ENCODE assay signal across 1 cellular context in the genomic region with DNA sequence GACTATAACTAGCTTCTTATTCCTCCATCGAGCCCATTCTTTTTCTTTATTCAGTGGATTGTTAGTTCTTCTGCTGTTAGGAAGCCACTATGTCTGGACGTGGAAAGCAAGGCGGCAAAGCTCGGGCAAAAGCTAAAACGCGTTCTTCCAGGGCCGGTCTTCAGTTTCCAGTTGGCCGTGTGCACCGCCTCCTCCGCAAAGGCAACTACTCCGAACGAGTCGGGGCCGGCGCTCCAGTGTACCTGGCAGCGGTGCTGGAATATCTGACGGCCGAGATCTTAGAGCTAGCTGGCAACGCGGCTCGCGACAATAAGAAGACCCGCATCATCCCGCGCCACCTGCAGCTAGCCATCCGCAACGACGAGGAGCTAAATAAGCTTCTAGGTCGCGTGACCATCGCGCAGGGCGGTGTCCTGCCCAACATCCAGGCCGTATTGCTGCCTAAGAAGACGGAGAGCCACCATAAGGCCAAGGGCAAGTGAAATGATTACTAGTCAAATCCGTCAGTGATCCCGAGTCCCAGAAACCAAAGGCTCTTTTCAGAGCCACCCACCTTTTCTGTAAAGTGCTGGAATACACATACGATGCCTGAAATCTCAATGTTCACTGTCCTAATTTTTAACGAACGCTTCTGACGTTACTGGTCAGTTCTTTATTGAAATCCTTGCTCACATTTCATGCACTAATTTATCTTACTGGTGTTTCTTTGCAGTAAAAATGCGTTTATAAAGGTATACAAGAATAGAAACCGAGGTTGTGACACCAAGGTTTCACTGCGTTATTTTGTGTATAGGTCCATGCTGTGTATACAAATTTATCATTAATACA.
A peak's percentile ranks its signal among the peaks of the same experiment; 100 is the strongest.
TF ChIP-seq lines count a peak whose summit lies in the region.

No MANE protein-coding gene starts in this region.

TF ChIP-seq in GM12878, 131 proteins besides CTCF, POLR2A, EP300 and RAD21 (continued from another document and continues in another):
- TF ChIP-seq, protein P1, sequence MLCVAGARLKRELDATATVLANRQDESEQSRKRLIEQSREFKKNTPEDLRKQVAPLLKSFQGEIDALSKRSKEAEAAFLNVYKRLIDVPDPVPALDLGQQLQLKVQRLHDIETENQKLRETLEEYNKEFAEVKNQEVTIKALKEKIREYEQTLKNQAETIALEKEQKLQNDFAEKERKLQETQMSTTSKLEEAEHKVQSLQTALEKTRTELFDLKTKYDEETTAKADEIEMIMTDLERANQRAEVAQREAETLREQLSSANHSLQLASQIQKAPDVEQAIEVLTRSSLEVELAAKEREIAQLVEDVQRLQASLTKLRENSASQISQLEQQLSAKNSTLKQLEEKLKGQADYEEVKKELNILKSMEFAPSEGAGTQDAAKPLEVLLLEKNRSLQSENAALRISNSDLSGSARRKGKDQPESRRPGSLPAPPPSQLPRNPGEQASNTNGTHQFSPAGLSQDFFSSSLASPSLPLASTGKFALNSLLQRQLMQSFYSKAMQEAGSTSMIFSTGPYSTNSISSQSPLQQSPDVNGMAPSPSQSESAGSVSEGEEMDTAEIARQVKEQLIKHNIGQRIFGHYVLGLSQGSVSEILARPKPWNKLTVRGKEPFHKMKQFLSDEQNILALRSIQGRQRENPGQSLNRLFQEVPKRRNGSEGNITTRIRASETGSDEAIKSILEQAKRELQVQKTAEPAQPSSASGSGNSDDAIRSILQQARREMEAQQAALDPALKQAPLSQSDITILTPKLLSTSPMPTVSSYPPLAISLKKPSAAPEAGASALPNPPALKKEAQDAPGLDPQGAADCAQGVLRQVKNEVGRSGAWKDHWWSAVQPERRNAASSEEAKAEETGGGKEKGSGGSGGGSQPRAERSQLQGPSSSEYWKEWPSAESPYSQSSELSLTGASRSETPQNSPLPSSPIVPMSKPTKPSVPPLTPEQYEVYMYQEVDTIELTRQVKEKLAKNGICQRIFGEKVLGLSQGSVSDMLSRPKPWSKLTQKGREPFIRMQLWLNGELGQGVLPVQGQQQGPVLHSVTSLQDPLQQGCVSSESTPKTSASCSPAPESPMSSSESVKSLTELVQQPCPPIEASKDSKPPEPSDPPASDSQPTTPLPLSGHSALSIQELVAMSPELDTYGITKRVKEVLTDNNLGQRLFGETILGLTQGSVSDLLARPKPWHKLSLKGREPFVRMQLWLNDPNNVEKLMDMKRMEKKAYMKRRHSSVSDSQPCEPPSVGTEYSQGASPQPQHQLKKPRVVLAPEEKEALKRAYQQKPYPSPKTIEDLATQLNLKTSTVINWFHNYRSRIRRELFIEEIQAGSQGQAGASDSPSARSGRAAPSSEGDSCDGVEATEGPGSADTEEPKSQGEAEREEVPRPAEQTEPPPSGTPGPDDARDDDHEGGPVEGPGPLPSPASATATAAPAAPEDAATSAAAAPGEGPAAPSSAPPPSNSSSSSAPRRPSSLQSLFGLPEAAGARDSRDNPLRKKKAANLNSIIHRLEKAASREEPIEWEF (IDR thresholded peaks at IDR 0.05; ENCODE audit: insufficient replicate concordance, low read depth, low read length), result no peak
- no peak; the same call in 1 of the 2 replicates for TF ChIP-seq ZNF207 (IDR thresholded peaks at IDR 0.05; ENCODE audit: borderline replicate concordance)
- peak; percentile 35; the same call in 1 of the 2 replicates for TF ChIP-seq EED (IDR thresholded peaks at IDR 0.05; ENCODE audit: low read depth)
- no peak for TF ChIP-seq NFYA (IDR thresholded peaks at IDR 0.05; ENCODE audit: borderline replicate concordance, low read depth, low read length)
- TF ChIP-seq TCF3 (IDR thresholded peaks at IDR 0.05; ENCODE audit: borderline replicate concordance, insufficient read depth, low read depth, low read length), result peak; percentile 90
- peak; percentile 68 for TF ChIP-seq CREM (IDR thresholded peaks at IDR 0.05; ENCODE audit: low read depth)
- TF ChIP-seq, protein P2, sequence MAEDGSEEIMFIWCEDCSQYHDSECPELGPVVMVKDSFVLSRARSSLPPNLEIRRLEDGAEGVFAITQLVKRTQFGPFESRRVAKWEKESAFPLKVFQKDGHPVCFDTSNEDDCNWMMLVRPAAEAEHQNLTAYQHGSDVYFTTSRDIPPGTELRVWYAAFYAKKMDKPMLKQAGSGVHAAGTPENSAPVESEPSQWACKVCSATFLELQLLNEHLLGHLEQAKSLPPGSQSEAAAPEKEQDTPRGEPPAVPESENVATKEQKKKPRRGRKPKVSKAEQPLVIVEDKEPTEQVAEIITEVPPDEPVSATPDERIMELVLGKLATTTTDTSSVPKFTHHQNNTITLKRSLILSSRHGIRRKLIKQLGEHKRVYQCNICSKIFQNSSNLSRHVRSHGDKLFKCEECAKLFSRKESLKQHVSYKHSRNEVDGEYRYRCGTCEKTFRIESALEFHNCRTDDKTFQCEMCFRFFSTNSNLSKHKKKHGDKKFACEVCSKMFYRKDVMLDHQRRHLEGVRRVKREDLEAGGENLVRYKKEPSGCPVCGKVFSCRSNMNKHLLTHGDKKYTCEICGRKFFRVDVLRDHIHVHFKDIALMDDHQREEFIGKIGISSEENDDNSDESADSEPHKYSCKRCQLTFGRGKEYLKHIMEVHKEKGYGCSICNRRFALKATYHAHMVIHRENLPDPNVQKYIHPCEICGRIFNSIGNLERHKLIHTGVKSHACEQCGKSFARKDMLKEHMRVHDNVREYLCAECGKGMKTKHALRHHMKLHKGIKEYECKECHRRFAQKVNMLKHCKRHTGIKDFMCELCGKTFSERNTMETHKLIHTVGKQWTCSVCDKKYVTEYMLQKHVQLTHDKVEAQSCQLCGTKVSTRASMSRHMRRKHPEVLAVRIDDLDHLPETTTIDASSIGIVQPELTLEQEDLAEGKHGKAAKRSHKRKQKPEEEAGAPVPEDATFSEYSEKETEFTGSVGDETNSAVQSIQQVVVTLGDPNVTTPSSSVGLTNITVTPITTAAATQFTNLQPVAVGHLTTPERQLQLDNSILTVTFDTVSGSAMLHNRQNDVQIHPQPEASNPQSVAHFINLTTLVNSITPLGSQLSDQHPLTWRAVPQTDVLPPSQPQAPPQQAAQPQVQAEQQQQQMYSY (CRISPR knock-in tag; IDR thresholded peaks at IDR 0.05), result no peak
- TF ChIP-seq, protein P3, sequence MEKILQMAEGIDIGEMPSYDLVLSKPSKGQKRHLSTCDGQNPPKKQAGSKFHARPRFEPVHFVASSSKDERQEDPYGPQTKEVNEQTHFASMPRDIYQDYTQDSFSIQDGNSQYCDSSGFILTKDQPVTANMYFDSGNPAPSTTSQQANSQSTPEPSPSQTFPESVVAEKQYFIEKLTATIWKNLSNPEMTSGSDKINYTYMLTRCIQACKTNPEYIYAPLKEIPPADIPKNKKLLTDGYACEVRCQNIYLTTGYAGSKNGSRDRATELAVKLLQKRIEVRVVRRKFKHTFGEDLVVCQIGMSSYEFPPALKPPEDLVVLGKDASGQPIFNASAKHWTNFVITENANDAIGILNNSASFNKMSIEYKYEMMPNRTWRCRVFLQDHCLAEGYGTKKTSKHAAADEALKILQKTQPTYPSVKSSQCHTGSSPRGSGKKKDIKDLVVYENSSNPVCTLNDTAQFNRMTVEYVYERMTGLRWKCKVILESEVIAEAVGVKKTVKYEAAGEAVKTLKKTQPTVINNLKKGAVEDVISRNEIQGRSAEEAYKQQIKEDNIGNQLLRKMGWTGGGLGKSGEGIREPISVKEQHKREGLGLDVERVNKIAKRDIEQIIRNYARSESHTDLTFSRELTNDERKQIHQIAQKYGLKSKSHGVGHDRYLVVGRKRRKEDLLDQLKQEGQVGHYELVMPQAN (conservative IDR thresholded peaks at IDR 0.05), result peak; percentile 58; the same call in 1 of the 2 replicates
- TF ChIP-seq SIN3A (IDR thresholded peaks at IDR 0.05; ENCODE audit: low read depth, low read length), result peak; percentile 90
- no peak for TF ChIP-seq NR2F1 (conservative IDR thresholded peaks at IDR 0.05)
- TF ChIP-seq, protein P4, sequence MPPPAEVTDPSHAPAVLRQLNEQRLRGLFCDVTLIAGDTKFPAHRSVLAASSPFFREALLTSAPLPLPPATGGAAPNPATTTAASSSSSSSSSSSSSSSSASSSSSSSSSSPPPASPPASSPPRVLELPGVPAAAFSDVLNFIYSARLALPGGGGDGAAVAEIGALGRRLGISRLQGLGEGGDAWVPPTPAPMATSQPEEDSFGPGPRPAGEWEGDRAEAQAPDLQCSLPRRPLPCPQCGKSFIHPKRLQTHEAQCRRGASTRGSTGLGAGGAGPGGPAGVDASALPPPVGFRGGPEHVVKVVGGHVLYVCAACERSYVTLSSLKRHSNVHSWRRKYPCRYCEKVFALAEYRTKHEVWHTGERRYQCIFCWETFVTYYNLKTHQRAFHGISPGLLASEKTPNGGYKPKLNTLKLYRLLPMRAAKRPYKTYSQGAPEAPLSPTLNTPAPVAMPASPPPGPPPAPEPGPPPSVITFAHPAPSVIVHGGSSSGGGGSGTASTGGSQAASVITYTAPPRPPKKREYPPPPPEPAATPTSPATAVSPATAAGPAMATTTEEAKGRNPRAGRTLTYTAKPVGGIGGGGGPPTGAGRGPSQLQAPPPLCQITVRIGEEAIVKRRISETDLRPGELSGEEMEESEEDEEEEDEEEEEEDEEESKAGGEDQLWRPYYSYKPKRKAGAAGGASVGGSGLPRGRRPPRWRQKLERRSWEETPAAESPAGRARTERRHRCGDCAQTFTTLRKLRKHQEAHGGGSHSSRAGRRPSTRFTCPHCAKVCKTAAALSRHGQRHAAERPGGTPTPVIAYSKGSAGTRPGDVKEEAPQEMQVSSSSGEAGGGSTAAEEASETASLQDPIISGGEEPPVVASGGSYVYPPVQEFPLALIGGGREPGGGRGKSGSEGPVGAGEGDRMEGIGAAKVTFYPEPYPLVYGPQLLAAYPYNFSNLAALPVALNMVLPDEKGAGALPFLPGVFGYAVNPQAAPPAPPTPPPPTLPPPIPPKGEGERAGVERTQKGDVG (CRISPR knock-in tag; IDR thresholded peaks at IDR 0.05), result no peak; the same call in 1 of the 2 replicates
- TF ChIP-seq CBX3 (IDR thresholded peaks at IDR 0.05; ENCODE audit: borderline replicate concordance, low read depth), result no peak
- TF ChIP-seq GABPA (IDR thresholded peaks at IDR 0.05; ENCODE audit: low read depth), result no peak
- peak; percentile 93; the same call in 1 of the 2 replicates for TF ChIP-seq PML (IDR thresholded peaks at IDR 0.05; ENCODE audit: low read length)
- peak; percentile 9 for TF ChIP-seq CREB1 (IDR thresholded peaks at IDR 0.05; ENCODE audit: low read depth)
- TF ChIP-seq ZNF274 (IDR thresholded peaks at IDR 0.05; ENCODE audit: insufficient read depth, insufficient read length), result no peak
- TF ChIP-seq, protein P5, sequence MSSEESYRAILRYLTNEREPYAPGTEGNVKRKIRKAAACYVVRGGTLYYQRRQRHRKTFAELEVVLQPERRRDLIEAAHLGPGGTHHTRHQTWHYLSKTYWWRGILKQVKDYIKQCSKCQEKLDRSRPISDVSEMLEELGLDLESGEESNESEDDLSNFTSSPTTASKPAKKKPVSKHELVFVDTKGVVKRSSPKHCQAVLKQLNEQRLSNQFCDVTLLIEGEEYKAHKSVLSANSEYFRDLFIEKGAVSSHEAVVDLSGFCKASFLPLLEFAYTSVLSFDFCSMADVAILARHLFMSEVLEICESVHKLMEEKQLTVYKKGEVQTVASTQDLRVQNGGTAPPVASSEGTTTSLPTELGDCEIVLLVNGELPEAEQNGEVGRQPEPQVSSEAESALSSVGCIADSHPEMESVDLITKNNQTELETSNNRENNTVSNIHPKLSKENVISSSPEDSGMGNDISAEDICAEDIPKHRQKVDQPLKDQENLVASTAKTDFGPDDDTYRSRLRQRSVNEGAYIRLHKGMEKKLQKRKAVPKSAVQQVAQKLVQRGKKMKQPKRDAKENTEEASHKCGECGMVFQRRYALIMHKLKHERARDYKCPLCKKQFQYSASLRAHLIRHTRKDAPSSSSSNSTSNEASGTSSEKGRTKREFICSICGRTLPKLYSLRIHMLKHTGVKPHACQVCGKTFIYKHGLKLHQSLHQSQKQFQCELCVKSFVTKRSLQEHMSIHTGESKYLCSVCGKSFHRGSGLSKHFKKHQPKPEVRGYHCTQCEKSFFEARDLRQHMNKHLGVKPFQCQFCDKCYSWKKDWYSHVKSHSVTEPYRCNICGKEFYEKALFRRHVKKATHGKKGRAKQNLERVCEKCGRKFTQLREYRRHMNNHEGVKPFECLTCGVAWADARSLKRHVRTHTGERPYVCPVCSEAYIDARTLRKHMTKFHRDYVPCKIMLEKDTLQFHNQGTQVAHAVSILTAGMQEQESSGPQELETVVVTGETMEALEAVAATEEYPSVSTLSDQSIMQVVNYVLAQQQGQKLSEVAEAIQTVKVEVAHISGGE (CRISPR knock-in tag; IDR thresholded peaks at IDR 0.05), result no peak
- TF ChIP-seq, protein P6, sequence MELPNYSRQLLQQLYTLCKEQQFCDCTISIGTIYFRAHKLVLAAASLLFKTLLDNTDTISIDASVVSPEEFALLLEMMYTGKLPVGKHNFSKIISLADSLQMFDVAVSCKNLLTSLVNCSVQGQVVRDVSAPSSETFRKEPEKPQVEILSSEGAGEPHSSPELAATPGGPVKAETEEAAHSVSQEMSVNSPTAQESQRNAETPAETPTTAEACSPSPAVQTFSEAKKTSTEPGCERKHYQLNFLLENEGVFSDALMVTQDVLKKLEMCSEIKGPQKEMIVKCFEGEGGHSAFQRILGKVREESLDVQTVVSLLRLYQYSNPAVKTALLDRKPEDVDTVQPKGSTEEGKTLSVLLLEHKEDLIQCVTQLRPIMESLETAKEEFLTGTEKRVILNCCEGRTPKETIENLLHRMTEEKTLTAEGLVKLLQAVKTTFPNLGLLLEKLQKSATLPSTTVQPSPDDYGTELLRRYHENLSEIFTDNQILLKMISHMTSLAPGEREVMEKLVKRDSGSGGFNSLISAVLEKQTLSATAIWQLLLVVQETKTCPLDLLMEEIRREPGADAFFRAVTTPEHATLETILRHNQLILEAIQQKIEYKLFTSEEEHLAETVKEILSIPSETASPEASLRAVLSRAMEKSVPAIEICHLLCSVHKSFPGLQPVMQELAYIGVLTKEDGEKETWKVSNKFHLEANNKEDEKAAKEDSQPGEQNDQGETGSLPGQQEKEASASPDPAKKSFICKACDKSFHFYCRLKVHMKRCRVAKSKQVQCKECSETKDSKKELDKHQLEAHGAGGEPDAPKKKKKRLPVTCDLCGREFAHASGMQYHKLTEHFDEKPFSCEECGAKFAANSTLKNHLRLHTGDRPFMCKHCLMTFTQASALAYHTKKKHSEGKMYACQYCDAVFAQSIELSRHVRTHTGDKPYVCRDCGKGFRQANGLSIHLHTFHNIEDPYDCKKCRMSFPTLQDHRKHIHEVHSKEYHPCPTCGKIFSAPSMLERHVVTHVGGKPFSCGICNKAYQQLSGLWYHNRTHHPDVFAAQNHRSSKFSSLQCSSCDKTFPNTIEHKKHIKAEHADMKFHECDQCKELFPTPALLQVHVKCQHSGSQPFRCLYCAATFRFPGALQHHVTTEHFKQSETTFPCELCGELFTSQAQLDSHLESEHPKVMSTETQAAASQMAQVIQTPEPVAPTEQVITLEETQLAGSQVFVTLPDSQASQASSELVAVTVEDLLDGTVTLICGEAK (IDR thresholded peaks at IDR 0.05; ENCODE audit: borderline replicate concordance), result no peak; the same call in 1 of the 2 replicates
- peak; percentile 91 for TF ChIP-seq CHD1 (IDR thresholded peaks at IDR 0.05; ENCODE audit: low read depth, low read length)
- no peak for TF ChIP-seq RELA (IDR thresholded peaks at IDR 0.05; ENCODE audit: borderline replicate concordance, partially characterized antibody)
- TF ChIP-seq ZZZ3 (IDR thresholded peaks at IDR 0.05; ENCODE audit: control insufficient read depth, insufficient read length, low read depth), result no peak
- TF ChIP-seq STAT1 (conservative IDR thresholded peaks at IDR 0.05), result 0 out of 2 replicates have a peak, but pooled peaks have one; percentile 27
- peak; percentile 60 for TF ChIP-seq CHD2 (IDR thresholded peaks at IDR 0.05; ENCODE audit: borderline replicate concordance, low read depth, low read length)
- TF ChIP-seq, protein P7, sequence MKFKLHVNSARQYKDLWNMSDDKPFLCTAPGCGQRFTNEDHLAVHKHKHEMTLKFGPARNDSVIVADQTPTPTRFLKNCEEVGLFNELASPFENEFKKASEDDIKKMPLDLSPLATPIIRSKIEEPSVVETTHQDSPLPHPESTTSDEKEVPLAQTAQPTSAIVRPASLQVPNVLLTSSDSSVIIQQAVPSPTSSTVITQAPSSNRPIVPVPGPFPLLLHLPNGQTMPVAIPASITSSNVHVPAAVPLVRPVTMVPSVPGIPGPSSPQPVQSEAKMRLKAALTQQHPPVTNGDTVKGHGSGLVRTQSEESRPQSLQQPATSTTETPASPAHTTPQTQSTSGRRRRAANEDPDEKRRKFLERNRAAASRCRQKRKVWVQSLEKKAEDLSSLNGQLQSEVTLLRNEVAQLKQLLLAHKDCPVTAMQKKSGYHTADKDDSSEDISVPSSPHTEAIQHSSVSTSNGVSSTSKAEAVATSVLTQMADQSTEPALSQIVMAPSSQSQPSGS (IDR thresholded peaks at IDR 0.05; ENCODE audit: low read length), result no peak
